Comparison of ENCODE assay signal across 26 cellular contexts in the genomic region with DNA sequence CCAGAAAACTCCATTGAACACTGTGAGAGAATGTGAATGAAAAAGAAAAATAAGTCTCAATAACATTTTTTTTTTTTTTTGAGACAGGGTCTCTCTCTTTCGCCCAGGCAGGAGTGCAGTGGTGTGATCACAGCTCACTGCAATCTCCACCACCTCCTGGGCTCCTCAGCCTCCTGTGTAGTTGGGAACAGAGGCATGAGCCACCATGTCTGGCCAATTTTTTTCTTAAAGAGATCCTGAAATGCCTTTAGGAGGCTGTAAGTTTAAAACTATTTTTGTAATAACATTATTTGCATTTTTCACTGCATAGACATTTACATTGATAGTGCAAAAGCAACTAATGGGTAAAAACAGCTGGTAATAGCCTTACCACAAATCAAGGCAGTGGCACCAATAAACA.
"Had no signal": no experiment of that assay in that cellular context is flagged by ENCODE, and none has a peak within 500 bp of the region (broad histone marks: within the 10 kb centered on the region; RNA-seq: fewer than 3 reads in every experiment).

No MANE protein-coding gene starts in this region.

- H3K36me3 ChIP-seq: ovary had no signal

- H3K4me1 Mint-ChIP-seq: nephron, neural progenitor cell had no signal

- H2AFZ ChIP-seq: neural progenitor cell, parathyroid adenoma had no signal

- H3K9me3 ChIP-seq: ovary, psoas muscle, right lobe of liver, sigmoid colon, stomach, thoracic aorta, thyroid gland, tibial nerve, upper lobe of left lung, vagina had no signal

- ATAC-seq: psoas muscle; right cardiac atrium; right lobe of liver; stimulated activated effector memory CD8-positive, alpha-beta T cell treated with anti-CD3 and anti-CD28 coated beads, Interleukin-12 subunit alpha, Interleukin-12 subunit beta, amount 100 ng/mL, for 72 hours; stimulated activated naive B cell treated with anti-CD40 and anti-IgM and Interleukin-4, amounts not matched to agents 10 μg/mL and 1 μg/mL and 100 μg/mL, for 72 hours had no signal

- DNase-seq: occipital lobe; ovary; posterior cingulate gyrus; psoas muscle; right cardiac atrium; right lobe of liver; sigmoid colon; small intestine; stimulated activated CD4-positive, alpha-beta T cell treated with anti-CD3 and anti-CD28 coated beads, Interleukin-15, amount 100 ng/mL, for 24 hours; stimulated activated CD4-positive, alpha-beta T cell treated with anti-CD3 and anti-CD28 coated beads, Interleukin-2, amount 100 ng/mL, for 24 hours; stimulated activated CD4-positive, alpha-beta T cell treated with anti-CD3 and anti-CD28 coated beads, Interleukin-2, amount 100 ng/mL, for 48 hours; stimulated activated CD4-positive, alpha-beta T cell treated with anti-CD3 and anti-CD28 coated beads, Interleukin-4, amount 100 ng/mL, for 24 hours; stimulated activated naive B cell treated with anti-CD40 and anti-IgM and Interleukin-4, amounts not matched to agents 10 μg/mL and 1 μg/mL and 100 μg/mL, for 72 hours; stimulated activated naive CD4-positive, alpha-beta T cell treated with Interleukin-2 at 50 U/mL for 16 hours; stomach; thyroid gland; upper lobe of left lung had no signal

- H3K4me3 ChIP-seq: neural progenitor cell, ovary, psoas muscle, right lobe of liver, sigmoid colon, stomach, thoracic aorta, thyroid gland, tibial nerve, upper lobe of left lung, vagina had no signal

- H3K9ac ChIP-seq: neural progenitor cell, parathyroid adenoma had no signal

- H3K4me2 ChIP-seq: neural progenitor cell had no signal

- H3K27me3 Mint-ChIP-seq: progenitor cell of endocrine pancreas; stimulated activated naive B cell treated with anti-CD40 and anti-IgM and Interleukin-4, amounts not matched to agents 10 μg/mL and 1 μg/mL and 100 μg/mL, for 72 hours; stimulated activated naive CD8-positive, alpha-beta T cell treated with anti-CD3 and anti-CD28 coated beads, Interleukin-15, Interleukin-2, amounts not matched to agents 100 ng/mL and 50 ng/mL, for 24 hours had no signal

- H3K4me3 Mint-ChIP-seq: nephron; neural progenitor cell; stimulated activated effector memory CD8-positive, alpha-beta T cell treated with anti-CD3 and anti-CD28 coated beads, Interleukin-12 subunit alpha, Interleukin-12 subunit beta, amount 100 ng/mL, for 72 hours; stimulated activated naive B cell treated with anti-CD40 and anti-IgM and Interleukin-4, amounts not matched to agents 10 μg/mL and 1 μg/mL and 100 μg/mL, for 72 hours; stimulated activated naive CD8-positive, alpha-beta T cell treated with anti-CD3 and anti-CD28 coated beads, Interleukin-15, Interleukin-2, amounts not matched to agents 100 ng/mL and 50 ng/mL, for 24 hours had no signal

- H3K27ac ChIP-seq: neural progenitor cell, ovary, parathyroid adenoma, psoas muscle, right lobe of liver, sigmoid colon, stomach, thoracic aorta, thyroid gland, tibial nerve, upper lobe of left lung, vagina had no signal

- H3K4me1 ChIP-seq: neural progenitor cell, parathyroid adenoma, sigmoid colon, stomach, tibial nerve, upper lobe of left lung, vagina had no signal

- H3K27ac Mint-ChIP-seq: nephron; neural progenitor cell; progenitor cell of endocrine pancreas; stimulated activated effector memory CD8-positive, alpha-beta T cell treated with anti-CD3 and anti-CD28 coated beads, Interleukin-12 subunit alpha, Interleukin-12 subunit beta, amount 100 ng/mL, for 72 hours; stimulated activated naive B cell treated with anti-CD40 and anti-IgM and Interleukin-4, amounts not matched to agents 10 μg/mL and 1 μg/mL and 100 μg/mL, for 72 hours; stimulated activated naive CD8-positive, alpha-beta T cell treated with anti-CD3 and anti-CD28 coated beads, Interleukin-15, Interleukin-2, amounts not matched to agents 100 ng/mL and 50 ng/mL, for 24 hours had no signal

- H3K27me3 ChIP-seq: neural progenitor cell, ovary, right lobe of liver, sigmoid colon, stomach, thyroid gland, tibial nerve, upper lobe of left lung, vagina had no signal

- H3K9me3 Mint-ChIP-seq: nephron; neural progenitor cell; stimulated activated effector memory CD8-positive, alpha-beta T cell treated with anti-CD3 and anti-CD28 coated beads, Interleukin-12 subunit alpha, Interleukin-12 subunit beta, amount 100 ng/mL, for 72 hours; stimulated activated naive B cell treated with anti-CD40 and anti-IgM and Interleukin-4, amounts not matched to agents 10 μg/mL and 1 μg/mL and 100 μg/mL, for 72 hours; stimulated activated naive CD8-positive, alpha-beta T cell treated with anti-CD3 and anti-CD28 coated beads, Interleukin-15, Interleukin-2, amounts not matched to agents 100 ng/mL and 50 ng/mL, for 24 hours had no signal
